ENCODE assay signal across 31 cellular contexts in the genomic region with DNA sequence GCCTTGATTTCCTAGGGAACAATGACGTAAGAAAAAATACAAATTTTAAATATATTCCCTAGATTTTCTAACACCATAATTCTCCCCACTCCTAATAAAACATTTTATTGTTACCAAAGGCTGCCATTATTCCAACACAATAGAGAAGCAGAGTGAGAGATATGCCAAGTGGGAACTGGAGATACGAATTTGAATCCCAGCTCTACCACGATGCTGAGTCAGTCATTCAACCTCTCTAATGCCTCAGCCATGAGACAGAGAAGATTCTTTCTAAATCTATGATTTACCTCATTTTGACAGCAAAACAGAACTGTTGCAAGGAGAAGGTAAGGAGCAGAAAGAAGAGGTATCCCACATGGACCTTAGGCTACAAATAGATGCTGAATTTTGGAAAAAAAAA.
DNase-seq lines count a peak whose midpoint lies in the region; ATAC-seq and TF ChIP-seq lines count a peak whose summit lies in the region.
"Had no signal": no experiment of that assay in that cellular context is flagged by ENCODE, and none has a peak within 500 bp of the region (broad histone marks: within the 10 kb centered on the region; RNA-seq: fewer than 3 reads in every experiment).

No MANE protein-coding gene starts in this region.

- TF ChIP-seq EP300 in sigmoid colon (IDR thresholded peaks at IDR 0.05), result no peak

- peaks cover 75% of the 10 kb centered on the region for H3K4me1 Mint-ChIP-seq in WTC11
- H3K4me1 Mint-ChIP-seq in CD8-positive, alpha-beta memory T cell, result no peaks in the 10 kb centered on the region
- H3K4me1 Mint-ChIP-seq: activated CD4-positive, alpha-beta memory T cell treated with anti-CD3 and anti-CD28 coated beads, Interleukin-2, amount 10 ng/mL, durations not matched to agents 7 days and 5 days; B cell had no signal

- CTCF ChIA-PET in WTC11 (lab: Charles Lee), result interaction anchor here (1.2 to 1.9 kb wide), 5 partner anchors 8 to 231 kb away, joined by 3 to 11 read pairs (median 8); no protein-coding TSS in a partner anchor
- CTCF ChIA-PET in CD8-positive, alpha-beta memory T cell (lab: Charles Lee), result no interaction called here

- peaks cover 90% of the 10 kb centered on the region for H4K20me1 ChIP-seq in hepatocyte (ENCODE audit: insufficient read depth, poor library complexity, severe bottlenecking)

- H3K79me2 ChIP-seq in ACC112 (ENCODE audit: control insufficient read depth, insufficient read depth, low read length, unreplicated experiment) (peaks cover 87% of the 10 kb centered on the region), hepatocyte (peaks cover 99% of the 10 kb centered on the region)

- H3K9me3 ChIP-seq in hepatocyte (ENCODE audit: low read depth) (no peaks in the 10 kb centered on the region), sigmoid colon (peaks cover 0 to 2% (median 0%) of the 10 kb centered on the region in 4 donors)
- H3K9me3 ChIP-seq in CD8-positive, alpha-beta memory T cell (ENCODE audit: low read length), result no peaks in the 10 kb centered on the region
- H3K9me3 ChIP-seq: A549, lower lobe of right lung, mucosa of descending colon, ovary, spleen had no signal

- POLR2A ChIA-PET in WTC11 (lab: Charles Lee), result interaction anchor here (0.5 to 0.9 kb wide), 2 partner anchors 10 to 485 kb away, joined by 3 read pairs; no protein-coding TSS in a partner anchor
- POLR2A ChIA-PET in CD8-positive, alpha-beta memory T cell (lab: Charles Lee), result no interaction called here

- no peaks in the 10 kb centered on the region; the same call in 1 of the 2 replicates for H3K36me3 ChIP-seq in ACC112 (ENCODE audit: insufficient read depth, low read length)
- H3K36me3 ChIP-seq in hepatocyte (replicated peaks; ENCODE audit: insufficient read depth, low read depth), result no peaks in the 10 kb centered on the region
- H3K36me3 ChIP-seq in CD8-positive, alpha-beta memory T cell (ENCODE audit: insufficient read depth, low read length), result no peaks in the 10 kb centered on the region
- no peaks in the 10 kb centered on the region for H3K36me3 ChIP-seq in sigmoid colon
- H3K36me3 ChIP-seq: lower lobe of right lung, ovary, spleen had no signal

- H3K27ac ChIP-seq in ACC112 (ENCODE audit: low read depth, low read length) (0 out of 2 replicates have a peak overlapping the region, but pooled peaks have one; percentile 28), hepatocyte (peak overlapping the region; percentile 27), sigmoid colon (no peak overlapping the region)
- no peak overlapping the region for H3K27ac ChIP-seq in CD8-positive, alpha-beta memory T cell (ENCODE audit: low read depth, low read length)
- H3K27ac ChIP-seq: A549, lower lobe of right lung, ovary, spleen had no signal

- H3K27me3 ChIP-seq in ACC112 (ENCODE audit: insufficient read depth, low read length) (no peaks in the 10 kb centered on the region), hepatocyte (no peaks in the 10 kb centered on the region), sigmoid colon (no peaks in the 10 kb centered on the region)
- H3K27me3 ChIP-seq in CD8-positive, alpha-beta memory T cell (ENCODE audit: insufficient read depth, low read length, poor library complexity, severe bottlenecking), result no peaks in the 10 kb centered on the region
- H3K27me3 ChIP-seq: ovary had no signal

- peak overlapping the region; percentile 62 for H3K4me2 ChIP-seq in hepatocyte

- WGBS in hepatocyte (ENCODE audit: low lambda C conversion rate, missing lambda C conversion rate), result 86% methylated on average over 3 of the region's 3 CpGs
- 52 to 78% methylated on average over 3 of the region's 3 CpGs for WGBS in sigmoid colon, 2 donors

- H3K9me2 ChIP-seq in hepatocyte (replicated peaks; ENCODE audit: insufficient read depth), result no peaks in the 10 kb centered on the region

- peak; percentile 39 for DNase-seq in HCEC 1CT
- no peak for DNase-seq in WTC11 (ENCODE audit: low spot score)
- no peak for DNase-seq in hepatocyte (ENCODE audit: low spot score)
- no peak for DNase-seq in CD8-positive, alpha-beta memory T cell
- DNase-seq in SHP77 (lab: John Stamatoyannopoulos, UW), result no peak
- no peak for DNase-seq in NCI-H2081 treated with DMSO at 0.1 percent for 48 hours (lab: John Stamatoyannopoulos, UW)
- no peak for DNase-seq in sigmoid colon
- DNase-seq: activated CD4-positive, alpha-beta memory T cell treated with anti-CD3 and anti-CD28 coated beads, Interleukin-2, amount 10 ng/mL, durations not matched to agents 7 days and 5 days; activated CD4-positive, CD25-positive, alpha-beta regulatory T cell treated with anti-CD3 and anti-CD28 coated beads, Interleukin-2, amount 50 U/mL, for 72 hours; anterior cingulate cortex; CD8-positive, alpha-beta T cell; cortex of kidney; effector memory CD8-positive, alpha-beta T cell; GDM1; Karpas-422; lower lobe of right lung; NCI-H1048; NCI-H2029; NCI-H345; nephron progenitor cell; ovary; retina; spleen had no signal

- no peak for TF ChIP-seq POLR2A in sigmoid colon (IDR thresholded peaks at IDR 0.05)

- H3K27ac Mint-ChIP-seq in WTC11, result peak overlapping the region; percentile 50; the same call in 1 of the 2 replicates
- no peak overlapping the region for H3K27ac Mint-ChIP-seq in CD8-positive, alpha-beta memory T cell
- H3K27ac Mint-ChIP-seq: activated CD4-positive, alpha-beta memory T cell treated with anti-CD3 and anti-CD28 coated beads, Interleukin-2, amount 10 ng/mL, durations not matched to agents 7 days and 5 days; activated naive CD4-positive, alpha-beta T cell treated with anti-CD3 and anti-CD28 coated beads, Interleukin-2, amount 50 U/mL, for 72 hours; activated T-helper 2 cell treated with anti-CD3 and anti-CD28 coated beads, Interferon-gamma antibody, Interleukin-2, Interleukin-4, amounts not matched to agents 10 μg/mL and 5 μg/mL and 100 μg/mL, durations not matched to agents 14 hours and 24 hours and 36 hours; B cell; CD8-positive, alpha-beta T cell; effector memory CD8-positive, alpha-beta T cell had no signal

- TF ChIP-seq CTCF in WTC11 (IDR thresholded peaks at IDR 0.05) (no peak), hepatocyte (IDR thresholded peaks at IDR 0.05; ENCODE audit: poor library complexity) (no peak), sigmoid colon (IDR thresholded peaks at IDR 0.05) (no peak)

- no peak overlapping the region for H2AFZ ChIP-seq in ACC112 (ENCODE audit: low read length, unreplicated experiment)
- no peak overlapping the region for H2AFZ ChIP-seq in hepatocyte

- intact Hi-C loops in sigmoid colon (cut with DNase I), result no loop called here

- H3K4me1 ChIP-seq in ACC112 (ENCODE audit: control insufficient read depth, insufficient read depth, low read length, unreplicated experiment) (peaks cover 56% of the 10 kb centered on the region), hepatocyte (ENCODE audit: insufficient read depth) (peaks cover 44% of the 10 kb centered on the region), sigmoid colon (no peaks in the 10 kb centered on the region)
- no peaks in the 10 kb centered on the region for H3K4me1 ChIP-seq in CD8-positive, alpha-beta memory T cell (ENCODE audit: insufficient read depth, low read length)

- no peaks in the 10 kb centered on the region for H3K27me3 Mint-ChIP-seq in WTC11 (ENCODE audit: low read depth)
- H3K27me3 Mint-ChIP-seq in CD8-positive, alpha-beta memory T cell, result peaks cover 8 to 48% of the 10 kb centered on the region in 2 donors
- H3K27me3 Mint-ChIP-seq: type B pancreatic cell had no signal

- no peaks in the 10 kb centered on the region for H3K36me3 Mint-ChIP-seq in WTC11
- H3K36me3 Mint-ChIP-seq in CD8-positive, alpha-beta memory T cell, result no peaks in the 10 kb centered on the region
- H3K36me3 Mint-ChIP-seq: activated naive CD4-positive, alpha-beta T cell treated with anti-CD3 and anti-CD28 coated beads, Interleukin-2, amount 50 U/mL, for 72 hours; CD8-positive, alpha-beta T cell; type B pancreatic cell had no signal

- peaks cover 6% of the 10 kb centered on the region; the same call in 1 of the 2 replicates for H3K9me3 Mint-ChIP-seq in WTC11
- H3K9me3 Mint-ChIP-seq in CD8-positive, alpha-beta memory T cell, result peaks cover 0 to 4% (median 0%) of the 10 kb centered on the region in 5 donors
- H3K9me3 Mint-ChIP-seq: activated CD4-positive, alpha-beta memory T cell treated with anti-CD3 and anti-CD28 coated beads, Interleukin-2, amount 10 ng/mL, durations not matched to agents 7 days and 5 days; activated naive CD4-positive, alpha-beta T cell treated with anti-CD3 and anti-CD28 coated beads, Interleukin-2, amount 50 U/mL, for 72 hours; activated T-helper 2 cell treated with anti-CD3 and anti-CD28 coated beads, Interferon-gamma antibody, Interleukin-2, Interleukin-4, amounts not matched to agents 10 μg/mL and 5 μg/mL and 100 μg/mL, durations not matched to agents 14 hours and 24 hours and 36 hours; CD8-positive, alpha-beta T cell; effector memory CD8-positive, alpha-beta T cell; type B pancreatic cell had no signal

- no peak for ATAC-seq in WTC11
- ATAC-seq: activated naive CD4-positive, alpha-beta T cell treated with anti-CD3 and anti-CD28 coated beads, Interleukin-2, amount 50 U/mL, for 72 hours; CD8-positive, alpha-beta T cell; effector memory CD8-positive, alpha-beta T cell; HCT116; lower lobe of right lung had no signal

- no peak overlapping the region for H3K4me3 Mint-ChIP-seq in WTC11
- H3K4me3 Mint-ChIP-seq in CD8-positive, alpha-beta memory T cell, result no peak overlapping the region
- H3K4me3 Mint-ChIP-seq: activated CD4-positive, alpha-beta memory T cell treated with anti-CD3 and anti-CD28 coated beads, Interleukin-2, amount 10 ng/mL, durations not matched to agents 7 days and 5 days; B cell; CD8-positive, alpha-beta T cell; effector memory CD8-positive, alpha-beta T cell; nephron progenitor cell; type B pancreatic cell had no signal

- H3K4me3 ChIP-seq in ACC112 (ENCODE audit: low read depth, low read length), result no peak overlapping the region
- H3K4me3 ChIP-seq in hepatocyte, result no peak overlapping the region
- H3K4me3 ChIP-seq in CD8-positive, alpha-beta memory T cell (ENCODE audit: low read length), result no peak overlapping the region
- no peak overlapping the region for H3K4me3 ChIP-seq in sigmoid colon
- H3K4me3 ChIP-seq: A549, lower lobe of right lung, mucosa of descending colon, ovary, spleen had no signal

TF ChIP-seq in WTC11, 78 proteins besides CTCF, POLR2A, EP300 and RAD21 (continues in another document):
- TF ChIP-seq RELA (CRISPR knock-in tag; IDR thresholded peaks at IDR 0.05; ENCODE audit: borderline replicate concordance) (no peak), ZNF416 (CRISPR knock-in tag; IDR thresholded peaks at IDR 0.05) (no peak), GTF2I (CRISPR knock-in tag; conservative IDR thresholded peaks at IDR 0.05) (no peak)
- TF ChIP-seq, protein P1, sequence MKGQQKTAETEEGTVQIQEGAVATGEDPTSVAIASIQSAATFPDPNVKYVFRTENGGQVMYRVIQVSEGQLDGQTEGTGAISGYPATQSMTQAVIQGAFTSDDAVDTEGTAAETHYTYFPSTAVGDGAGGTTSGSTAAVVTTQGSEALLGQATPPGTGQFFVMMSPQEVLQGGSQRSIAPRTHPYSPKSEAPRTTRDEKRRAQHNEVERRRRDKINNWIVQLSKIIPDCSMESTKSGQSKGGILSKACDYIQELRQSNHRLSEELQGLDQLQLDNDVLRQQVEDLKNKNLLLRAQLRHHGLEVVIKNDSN (CRISPR knock-in tag; IDR thresholded peaks at IDR 0.05), result no peak
- TF ChIP-seq, protein P2, sequence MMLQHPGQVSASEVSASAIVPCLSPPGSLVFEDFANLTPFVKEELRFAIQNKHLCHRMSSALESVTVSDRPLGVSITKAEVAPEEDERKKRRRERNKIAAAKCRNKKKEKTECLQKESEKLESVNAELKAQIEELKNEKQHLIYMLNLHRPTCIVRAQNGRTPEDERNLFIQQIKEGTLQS (CRISPR knock-in tag; conservative IDR thresholded peaks at IDR 0.05), result no peak

Comparison
In these comparisons a context has a peak if more than half of its experiments do, and no peak if none do; other contexts are left out.
1. H3K27ac ChIP-seq: peak in ACC112 (single experiment) and hepatocyte (single experiment); none in CD8-positive, alpha-beta memory T cell (single experiment) and sigmoid colon (0 of 4).